ENCODE assay signal across 1 cellular context in genomic region chr19:4343056-4343844, GRCh38.
TF ChIP-seq lines count a peak whose summit lies in the region.

MPND (plus strand) TSS chr19:4343562; CDS start chr19:4343594, 32 bp downstream.

TF ChIP-seq in IMR-90, 13 proteins besides CTCF, POLR2A, EP300 and RAD21:
- TF ChIP-seq SMC3 (IDR thresholded peaks at IDR 0.05; ENCODE audit: low read depth, low read length): no peak
- TF ChIP-seq MAZ (IDR thresholded peaks at IDR 0.05; ENCODE audit: borderline replicate concordance, low read depth, low read length): peak; percentile 95; the same call in 1 of the 2 replicates
- no peak for TF ChIP-seq CEBPB (IDR thresholded peaks at IDR 0.05; ENCODE audit: low read depth, low read length)
- 0 out of 2 replicates have a peak, but pooled peaks have one; percentile 19 for TF ChIP-seq MXI1 (IDR thresholded peaks at IDR 0.05; ENCODE audit: borderline replicate concordance, low read depth, low read length)
- no peak for TF ChIP-seq FOS (IDR thresholded peaks at IDR 0.05; ENCODE audit: low read depth, low read length)
- TF ChIP-seq USF2 (IDR thresholded peaks at IDR 0.05; ENCODE audit: low read depth, low read length): peak; percentile 61; the same call in 1 of the 2 replicates
- no peak for TF ChIP-seq ELK1 (IDR thresholded peaks at IDR 0.05; ENCODE audit: borderline replicate concordance, low read depth, low read length)
- TF ChIP-seq RFX5 (IDR thresholded peaks at IDR 0.05; ENCODE audit: low read depth, low read length): no peak
- no peak for TF ChIP-seq NFE2L2 (IDR thresholded peaks at IDR 0.05; ENCODE audit: low read depth, low read length)
- no peak for TF ChIP-seq MAFK (IDR thresholded peaks at IDR 0.05; ENCODE audit: low read depth, low read length)
- no peak for TF ChIP-seq BHLHE40 (IDR thresholded peaks at IDR 0.05; ENCODE audit: low read depth, low read length)
- no peak for TF ChIP-seq RCOR1 (IDR thresholded peaks at IDR 0.05; ENCODE audit: insufficient replicate concordance, low read length)
- no peak for TF ChIP-seq CHD1 (IDR thresholded peaks at IDR 0.05; ENCODE audit: low read depth, low read length)
